ENCODE assay signal across 8 cellular contexts in the genomic region with DNA sequence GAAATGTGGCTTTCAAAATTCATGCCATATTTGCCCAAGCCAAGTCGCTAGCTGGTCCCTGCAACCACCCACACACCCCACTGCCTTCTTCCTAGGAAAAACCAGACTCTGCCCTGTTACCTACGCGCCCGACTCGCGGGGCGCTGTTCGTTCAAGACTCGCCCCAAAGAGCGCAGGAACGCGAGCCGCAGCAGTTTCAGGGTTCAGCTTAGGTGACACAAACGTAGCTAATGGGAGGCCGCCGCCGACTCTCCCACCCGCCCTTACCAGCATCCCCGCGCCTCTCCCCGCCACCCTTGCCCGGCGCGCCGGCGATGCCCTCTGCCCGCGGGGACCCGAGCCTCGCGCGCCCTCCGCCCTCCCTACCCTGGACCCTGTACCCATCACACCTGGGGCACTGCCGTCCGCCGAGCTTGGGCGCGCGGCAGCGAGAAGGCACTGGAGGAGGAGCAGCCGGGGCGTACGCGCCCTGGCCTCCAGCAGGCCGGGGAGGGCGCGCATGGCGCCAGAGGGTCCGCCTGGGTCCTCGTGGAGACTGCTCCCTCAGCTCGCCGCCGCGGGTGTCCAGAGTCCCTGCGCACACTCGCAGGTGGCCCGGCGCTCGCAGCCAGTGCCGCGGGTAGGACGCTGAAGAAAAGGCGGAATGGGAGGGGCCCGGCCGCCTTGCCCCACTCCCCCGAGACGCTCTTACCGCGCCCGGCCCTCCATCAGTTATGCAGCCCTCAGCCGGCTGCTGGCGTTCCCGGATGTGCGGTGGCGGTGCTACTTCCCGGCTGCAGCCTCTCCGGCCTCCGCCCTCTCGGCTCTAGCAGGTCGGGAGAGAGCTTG. TPM values are rescaled to one million over a fixed set of nuclear protein-coding genes. Genes with fewer than 3 reads are reported as not detected.
DNase-seq lines count a peak whose midpoint lies in the region; ATAC-seq and TF ChIP-seq lines count a peak whose summit lies in the region.

EMB (minus strand) TSS at position 638 of the 828 bp plus-strand sequence; CDS start at position 501, 137 bp downstream.

- H3K9ac ChIP-seq in mucosa of stomach (ENCODE audit: low read length) = peak within 1 kb of the TSS; percentile 59

- no peaks in the 10 kb centered on the region for H3K27me3 ChIP-seq in mucosa of stomach (ENCODE audit: control insufficient read depth, insufficient read depth, low read length)

- H3K9me3 Mint-ChIP-seq in activated CD8-positive, alpha-beta T cell treated with anti-CD3 and anti-CD28 coated beads, Interleukin-2, amount 10 ng/mL, durations not matched to agents 7 days and 5 days (ENCODE audit: insufficient read depth) = no peaks in the 10 kb centered on the region
- no peaks in the 10 kb centered on the region for H3K9me3 Mint-ChIP-seq in endothelial cell (ENCODE audit: unreplicated experiment)

- H3K4me3 Mint-ChIP-seq in activated CD8-positive, alpha-beta T cell treated with anti-CD3 and anti-CD28 coated beads, Interleukin-2, amount 10 ng/mL, durations not matched to agents 7 days and 5 days = peak within 1 kb of the TSS; percentile 86
- peak within 1 kb of the TSS; percentile 90 for H3K4me3 Mint-ChIP-seq in endothelial cell (ENCODE audit: unreplicated experiment)

- no peak within 1 kb of the TSS for H3K4me3 ChIP-seq in mucosa of stomach (ENCODE audit: low read length)

- ATAC-seq in HG02981 (IDR thresholded peaks at IDR 0.05; ENCODE audit: unreplicated experiment) = peak; percentile 55
- peak; percentile 74 for ATAC-seq in activated CD8-positive, alpha-beta T cell treated with anti-CD3 and anti-CD28 coated beads, Interleukin-2, amount 10 ng/mL, durations not matched to agents 7 days and 5 days

- TF ChIP-seq CTCF in endothelial cell (IDR thresholded peaks at IDR 0.05; ENCODE audit: unreplicated experiment) = no peak

- H3K4me1 Mint-ChIP-seq in activated CD8-positive, alpha-beta T cell treated with anti-CD3 and anti-CD28 coated beads, Interleukin-2, amount 10 ng/mL, durations not matched to agents 7 days and 5 days (ENCODE audit: low read depth) = peaks cover 70% of the 10 kb centered on the region
- H3K4me1 Mint-ChIP-seq in endothelial cell (ENCODE audit: unreplicated experiment) = no peaks in the 10 kb centered on the region

- POLR2A ChIA-PET in activated CD8-positive, alpha-beta T cell treated with anti-CD3 and anti-CD28 coated beads, Interleukin-2, amount 10 ng/mL, durations not matched to agents 7 days and 5 days (lab: Charles Lee) = interaction anchor here (0.6 to 2.6 kb wide), 12 partner anchors 10 to 311 kb away, joined by 3 to 29 read pairs (median 4); partner anchors contain the start of gene PARP8

- H3K9me3 ChIP-seq in mucosa of stomach (ENCODE audit: control insufficient read depth, low read length) = no peaks in the 10 kb centered on the region

- CTCF ChIA-PET in activated CD8-positive, alpha-beta T cell treated with anti-CD3 and anti-CD28 coated beads, Interleukin-2, amount 10 ng/mL, durations not matched to agents 7 days and 5 days (lab: Charles Lee) = interaction anchor here (0.7 to 3.0 kb wide), 26 partner anchors 10 to 311 kb away, joined by 3 to 11 read pairs (median 4); partner anchors contain the start of gene PARP8

- H3K4me1 ChIP-seq in mucosa of stomach (ENCODE audit: control insufficient read depth, insufficient read depth, low read length) = peaks cover 4% of the 10 kb centered on the region

- H3K27me3 Mint-ChIP-seq in activated CD8-positive, alpha-beta T cell treated with anti-CD3 and anti-CD28 coated beads, Interleukin-2, amount 10 ng/mL, durations not matched to agents 7 days and 5 days (ENCODE audit: low read depth) = no peaks in the 10 kb centered on the region
- H3K27me3 Mint-ChIP-seq in endothelial cell (ENCODE audit: unreplicated experiment) = peaks cover 3% of the 10 kb centered on the region

- no peaks in the 10 kb centered on the region for H3K36me3 ChIP-seq in mucosa of stomach (ENCODE audit: control insufficient read depth, insufficient read depth, low read length)

- DNase-seq in NK-92 treated with Interleukin-12 subunit alpha and Interleukin-12 subunit beta, amount 100 ng/mL, for 24 hours (lab: John Stamatoyannopoulos, UW) = peak; percentile 77
- no peak for DNase-seq in NK-92 (lab: John Stamatoyannopoulos, UW; ENCODE audit: unreplicated experiment)
- DNase-seq in NCI-H460 (ENCODE audit: extremely low read depth, low read depth) = peak; percentile 43
- DNase-seq in activated CD8-positive, alpha-beta T cell treated with anti-CD3 and anti-CD28 coated beads, Interleukin-2, amount 10 ng/mL, durations not matched to agents 7 days and 5 days = peak; percentile 86
- DNase-seq in endothelial cell (ENCODE audit: low spot score) = peak; percentile 62
- peak; percentile 49 for DNase-seq in stimulated activated CD8-positive, alpha-beta memory T cell treated with anti-CD3 and anti-CD28 coated beads, Interleukin-7, amount 100 ng/mL, for 24 hours (ENCODE audit: low read depth)

- peak within 1 kb of the TSS; percentile 96 for H3K27ac Mint-ChIP-seq in activated CD8-positive, alpha-beta T cell treated with anti-CD3 and anti-CD28 coated beads, Interleukin-2, amount 10 ng/mL, durations not matched to agents 7 days and 5 days
- no peak within 1 kb of the TSS for H3K27ac Mint-ChIP-seq in endothelial cell (ENCODE audit: unreplicated experiment)

- H3K36me3 Mint-ChIP-seq in activated CD8-positive, alpha-beta T cell treated with anti-CD3 and anti-CD28 coated beads, Interleukin-2, amount 10 ng/mL, durations not matched to agents 7 days and 5 days (ENCODE audit: low read depth) = peaks cover 29% of the 10 kb centered on the region
- H3K36me3 Mint-ChIP-seq in endothelial cell (ENCODE audit: low read depth, unreplicated experiment) = no peaks in the 10 kb centered on the region

RNA-seq across cellular contexts. Expression of gene EMB, which starts in this region (rescaled TPM):
- 21.7 and 23.4 TPM in 2 replicates for total RNA-seq in NCI-H460 (2014; rRNA removed; shearing (Covaris generic))
- polyA plus RNA-seq in NCI-H460 (2014; cell fraction: nucleus; rRNA removed) = 13.4 and 23.3 TPM in 2 replicates
- 100 to 1,000 TPM; 139 to 149 TPM for total RNA-seq in activated CD8-positive, alpha-beta T cell treated with anti-CD3 and anti-CD28 coated beads, Interleukin-2, amount 10 ng/mL, durations not matched to agents 7 days and 5 days
- total RNA-seq in endothelial cell (ENCODE audit: unreplicated experiment) = 27.5 TPM
